Comparison of ENCODE assay signal across 7 cellular contexts in the genomic region with DNA sequence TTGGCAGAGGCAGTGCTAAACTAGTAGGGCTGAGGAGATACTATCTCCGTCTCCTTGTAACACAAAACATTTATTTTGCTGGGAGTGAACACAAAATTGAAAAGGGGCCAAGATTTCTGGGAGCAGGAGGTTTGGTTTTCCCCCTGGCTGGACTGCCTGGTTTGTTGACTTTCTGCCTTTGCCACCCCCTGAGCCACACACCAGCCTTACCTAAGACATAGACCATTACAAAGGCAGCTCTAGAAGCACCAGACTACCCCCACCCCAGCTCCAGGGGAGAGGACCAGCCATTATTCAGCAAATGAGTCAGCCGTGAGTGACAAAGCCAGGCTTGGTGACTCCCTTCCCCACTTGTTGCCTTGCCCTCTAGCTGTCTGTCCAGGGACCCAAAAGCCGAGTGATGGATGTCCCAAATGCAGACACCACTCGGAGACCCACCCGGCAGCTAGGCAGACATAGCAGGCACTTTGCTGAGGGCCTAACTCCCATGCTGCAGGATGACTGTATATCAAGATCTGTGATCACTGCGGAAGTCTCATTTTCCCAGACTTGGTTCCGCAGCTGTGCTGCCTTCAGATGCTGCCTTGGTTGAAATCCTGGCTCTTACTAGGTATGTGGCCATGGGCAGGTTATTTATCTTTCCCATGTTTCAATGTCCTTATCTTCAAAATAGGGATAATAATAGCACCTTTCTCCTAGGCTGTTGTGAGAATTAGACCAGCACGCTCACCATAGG. TPM values are rescaled to one million over a fixed set of nuclear protein-coding genes. Genes with fewer than 3 reads are reported as not detected.
DNase-seq lines count a peak whose midpoint lies in the region; ATAC-seq and TF ChIP-seq lines count a peak whose summit lies in the region.

No MANE protein-coding gene starts in this region.

- POLR2A ChIA-PET in HCT116 (lab: Charles Lee) = no interaction called here

- no peak for TF ChIP-seq CTCF in HCT116 (IDR thresholded peaks at IDR 0.05 in 2 of 3, conservative IDR thresholded peaks at IDR 0.05 in 1 of 3; ENCODE audit: borderline replicate concordance in 1 of 3, insufficient read depth in 1 of 3, low read depth in 2 of 3, low read length in 2 of 3)
- no peak for TF ChIP-seq CTCF in gastrocnemius medialis (IDR thresholded peaks at IDR 0.05 in 4 of 5, conservative IDR thresholded peaks at IDR 0.05 in 1 of 5)

- in situ Hi-C loops in gastrocnemius medialis (cut with MboI; ENCODE audit: low sequenced_read_pairs in 4 of 4) = no loop called here

- ATAC-seq in HCT116 = peak; percentile 45
- ATAC-seq in right cardiac atrium = peak; percentile 50 to 66
- ATAC-seq in gastrocnemius medialis = peak; percentile 53 to 68

- H3K36me3 ChIP-seq in HCT116 (ENCODE audit: control insufficient read depth in 1 of 2, insufficient read depth in 2 of 2, low read length in 2 of 2) (no peaks in the 10 kb centered on the region), gastrocnemius medialis (no peaks in the 10 kb centered on the region)

- DNase-seq in HCT116 (ENCODE audit: low read depth, low spot score) = no peak
- DNase-seq in NCI-H774 (lab: John Stamatoyannopoulos, UW) = peak; percentile 19
- no peak for DNase-seq in right cardiac atrium
- DNase-seq in gastrocnemius medialis = no peak
- DNase-seq in DMS114 treated with DMSO at 0.1 percent for 48 hours (lab: John Stamatoyannopoulos, UW; ENCODE audit: unreplicated experiment) = no peak
- DNase-seq in OCI-M2 (lab: John Stamatoyannopoulos, UW; ENCODE audit: unreplicated experiment) = no peak
- DNase-seq in NCI-H2171 treated with DMSO at 0.1 percent for 48 hours (lab: John Stamatoyannopoulos, UW) = no peak

- H3K27ac ChIP-seq in HCT116 (ENCODE audit: low read depth, low read length) (no peak overlapping the region), right cardiac atrium (ENCODE audit: low read length) (no peak overlapping the region), gastrocnemius medialis (peak overlapping the region; percentile 6 to 63 (median 52))

- CTCF ChIA-PET in HCT116 (lab: Charles Lee) = no interaction called here

- no peaks in the 10 kb centered on the region for H4K20me1 ChIP-seq in HCT116 (ENCODE audit: insufficient read depth)

- H3K4me2 ChIP-seq in HCT116 (ENCODE audit: low read length) = no peak overlapping the region

- H3K4me1 ChIP-seq in HCT116 (ENCODE audit: control insufficient read depth in 1 of 2, insufficient read depth in 2 of 2, low read length in 2 of 2) = peaks cover 0 to 18% of the 10 kb centered on the region in 2 experiments; a peak in 3 of 4 replicates
- peaks cover 5% of the 10 kb centered on the region for H3K4me1 ChIP-seq in right cardiac atrium (ENCODE audit: control insufficient read depth, insufficient read depth, low read length)
- H3K4me1 ChIP-seq in gastrocnemius medialis = peaks cover 11 to 18% of the 10 kb centered on the region in 2 donors

- TF ChIP-seq POLR2A in HCT116 (IDR thresholded peaks at IDR 0.05; ENCODE audit: borderline replicate concordance, extremely low read depth, insufficient read depth, insufficient read length) (no peak), gastrocnemius medialis (IDR thresholded peaks at IDR 0.05) (no peak)

- BruUV-seq in HCT116 (replicated peaks; lab: Mats Ljungman, UMichigan) = no TSS peak

- H3K27me3 ChIP-seq in HCT116 (ENCODE audit: insufficient read depth, low read length) = no peaks in the 10 kb centered on the region
- H3K27me3 ChIP-seq in right cardiac atrium (ENCODE audit: control insufficient read depth, insufficient read depth) = no peaks in the 10 kb centered on the region
- no peaks in the 10 kb centered on the region for H3K27me3 ChIP-seq in gastrocnemius medialis

- H3K9me2 ChIP-seq in HCT116 (ENCODE audit: insufficient read depth) = no peaks in the 10 kb centered on the region

- no peaks in the 10 kb centered on the region for H3K9me3 ChIP-seq in HCT116 (ENCODE audit: control insufficient read depth in 1 of 2, insufficient read depth in 1 of 2, low read depth in 1 of 2, low read length in 2 of 2)
- H3K9me3 ChIP-seq in right cardiac atrium (ENCODE audit: control insufficient read depth, low read length) = no peaks in the 10 kb centered on the region
- no peaks in the 10 kb centered on the region for H3K9me3 ChIP-seq in gastrocnemius medialis

- no peak overlapping the region for H3K4me3 ChIP-seq in HCT116 (replicated peaks in 1 of 2; ENCODE audit: low read depth in 1 of 2, low read length in 2 of 2)
- no peak overlapping the region for H3K4me3 ChIP-seq in right cardiac atrium (ENCODE audit: low read length)
- H3K4me3 ChIP-seq in gastrocnemius medialis = no peak overlapping the region

- no peak overlapping the region for H3K9ac ChIP-seq in HCT116 (ENCODE audit: low read length)

- intact Hi-C loops in HCT116 (cut with micrococcal nuclease) (no loop called here), right cardiac atrium (cut with DNase I) (no loop called here), gastrocnemius medialis (cut with DNase I; ENCODE audit: low total_unique reads) (no loop called here)

- 61% methylated on average over 8 of the region's 8 CpGs for whole genome bisulfite sequencing in right cardiac atrium

- TF ChIP-seq RAD21 in HCT116 (IDR thresholded peaks at IDR 0.05; ENCODE audit: low read depth) = no peak

- H2AFZ ChIP-seq in HCT116 (ENCODE audit: low read depth, low read length, poor library complexity, severe bottlenecking) = no peak overlapping the region

- RAD21 ChIA-PET in HCT116 (lab: Charles Lee; ENCODE audit: low non-redundant PET in 1 of 2, low total read pairs in 2 of 2, uncharacterized antibody in 2 of 2, unreplicated experiment in 2 of 2) = no interaction called here

- no peaks in the 10 kb centered on the region for H3K79me2 ChIP-seq in HCT116 (ENCODE audit: insufficient read depth, low read length)

TF ChIP-seq in HCT116, 20 proteins besides CTCF, POLR2A, EP300 and RAD21:
- TF ChIP-seq EGR1 (IDR thresholded peaks at IDR 0.05; ENCODE audit: low read depth) (no peak), SRF (IDR thresholded peaks at IDR 0.05; ENCODE audit: low read depth) (no peak)
TF ChIP-seq in HCT116: peak in this region for 0.

RNA-seq across cellular contexts. Expression of gene CDON, which starts 17.7 kb away (rescaled TPM):
- total RNA-seq in HCT116 (2021; ENCODE audit: unreplicated experiment) (16.9 TPM), right cardiac atrium (10 to 100 TPM; 18.4 to 32.2 (median 23.5) TPM), gastrocnemius medialis (1 to 10 TPM; 1.0 to 2.0 (median 1.8) TPM)
- 4.9 and 6.5 TPM in 2 replicates for polyA plus RNA-seq in HCT116 (2012)
- polyA plus RNA-seq in right cardiac atrium = 4.4 TPM

Comparison
In these comparisons a context has a peak if more than half of its experiments do, and no peak if none do; other contexts are left out.
1. H3K27ac ChIP-seq: peak in gastrocnemius medialis (4 of 4); none in HCT116 (single experiment) and right cardiac atrium (single experiment).
2. Peak in every context shown above with its lines, with median percentiles within 50 percentile points of each other: ATAC-seq.